Comparison of ENCODE assay signal across 1 cellular context in the genomic region with DNA sequence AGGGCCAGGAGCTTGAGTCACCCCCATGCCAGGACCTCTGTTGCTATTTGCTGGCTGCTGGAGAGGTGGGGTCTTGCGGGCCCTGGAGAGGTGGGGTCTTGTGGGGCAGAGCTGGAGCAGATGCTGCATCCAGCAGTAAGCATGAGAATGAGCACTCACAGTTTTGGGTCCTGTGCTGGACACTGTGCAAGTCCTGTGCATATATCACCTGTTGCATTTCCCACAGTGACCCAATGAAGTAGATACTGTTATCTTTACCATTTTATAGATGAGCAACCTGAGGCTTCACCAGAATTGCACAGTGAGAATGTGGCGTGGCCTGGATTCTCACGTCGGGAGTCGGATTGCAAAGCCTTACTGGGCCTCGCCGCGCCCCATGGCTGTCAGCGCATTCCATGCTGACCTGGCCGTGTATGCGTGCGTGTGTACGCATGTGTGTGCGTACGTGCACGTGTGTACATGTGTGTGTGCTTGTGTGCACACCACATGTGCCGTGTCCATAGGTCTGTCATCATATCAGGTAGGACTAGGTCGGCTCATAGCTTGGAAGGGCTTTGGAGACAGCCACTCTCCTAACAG.
TF ChIP-seq lines count a peak whose summit lies in the region.

No MANE protein-coding gene starts in this region.

TF ChIP-seq in HepG2, 621 proteins besides CTCF, POLR2A, EP300 and RAD21:
- TF ChIP-seq MNT (IDR thresholded peaks at IDR 0.05) (peak; percentile 40; the same call in 1 of the 2 replicates), HNRNPLL (IDR thresholded peaks at IDR 0.05; ENCODE audit: low read depth, low read length, poor library complexity, severe bottlenecking) (no peak), ZNF609 (CRISPR knock-in tag; IDR thresholded peaks at IDR 0.05; ENCODE audit: borderline replicate concordance) (no peak), ZC3H4 (CRISPR knock-in tag; IDR thresholded peaks at IDR 0.05; ENCODE audit: borderline replicate concordance) (no peak)
